17 cellular contexts compared by ENCODE assay signal in the genomic region with DNA sequence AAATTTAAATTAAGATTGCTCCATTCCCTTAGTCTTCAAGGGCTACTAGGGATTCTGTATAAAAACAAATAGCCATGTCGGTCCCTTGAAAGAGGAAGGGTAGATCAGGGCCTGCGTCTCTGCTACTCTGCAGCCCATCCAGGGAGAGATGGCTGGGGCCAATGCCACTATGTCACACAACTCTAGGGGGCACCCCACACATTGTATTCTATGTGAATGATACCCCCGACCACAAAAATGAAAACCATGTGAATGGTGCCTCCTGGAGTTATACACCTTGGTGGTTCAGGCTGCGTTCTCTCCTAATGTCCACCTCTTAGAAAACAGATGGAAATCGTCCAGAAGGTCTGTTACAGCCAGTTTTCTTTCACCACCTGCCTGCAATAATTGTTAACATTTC. TPM values are rescaled to one million over a fixed set of nuclear protein-coding genes. Genes with fewer than 3 reads are reported as not detected.
A peak's percentile ranks its signal among the peaks of the same experiment; 100 is the strongest.
DNase-seq lines count a peak whose midpoint lies in the region; ATAC-seq and TF ChIP-seq lines count a peak whose summit lies in the region.
"Had no signal": no experiment of that assay in that cellular context is flagged by ENCODE, and none has a peak within 500 bp of the region (broad histone marks: within the 10 kb centered on the region; RNA-seq: fewer than 3 reads in every experiment).

No MANE protein-coding gene starts in this region.

- H3K27me3 Mint-ChIP-seq in Calu3 (ENCODE audit: unreplicated experiment), result no peaks in the 10 kb centered on the region
- H3K27me3 Mint-ChIP-seq: progenitor cell of endocrine pancreas had no signal

- CTCF ChIA-PET in OCI-LY7 (lab: Charles Lee; ENCODE audit: unreplicated experiment) (interaction anchor here (2.5 kb wide), 1 partner anchor 10 kb away, joined by 11 read pairs; no protein-coding TSS in a partner anchor), Calu3 (lab: Charles Lee) (interaction anchor here (1.9 kb wide), 1 partner anchor 32 kb away, joined by 7 read pairs; no protein-coding TSS in a partner anchor)

- H3K4me3 ChIP-seq in OCI-LY7 (ENCODE audit: low read depth, low read length, poor library complexity, severe bottlenecking), result no peak overlapping the region
- H3K4me3 ChIP-seq in epithelial cell of proximal tubule (ENCODE audit: low read depth, low read length), result no peak overlapping the region
- no peak overlapping the region for H3K4me3 ChIP-seq in body of pancreas
- H3K4me3 ChIP-seq: PC-9, transverse colon had no signal

- H4K20me1 ChIP-seq in OCI-LY7 (ENCODE audit: insufficient read depth, low read length), result no peaks in the 10 kb centered on the region

- 80 to 91% methylated on average over 5 of the region's 5 CpGs for WGBS in body of pancreas, 2 donors

- BruUV-seq in OCI-LY7 (replicated peaks; lab: Mats Ljungman, UMichigan) (no TSS peak), Calu3 (replicated peaks; lab: Mats Ljungman, UMichigan) (no TSS peak)

- no peaks in the 10 kb centered on the region for H3K9me2 ChIP-seq in OCI-LY7 (ENCODE audit: insufficient read depth, low read length)

- H3K27ac Mint-ChIP-seq in Calu3 (ENCODE audit: unreplicated experiment), result no peak overlapping the region
- H3K27ac Mint-ChIP-seq: progenitor cell of endocrine pancreas had no signal

- TF ChIP-seq POLR2A in body of pancreas (IDR thresholded peaks at IDR 0.05), result no peak

- ATAC-seq in left colon (no peak), body of pancreas (no peak)

- H3K36me3 ChIP-seq in OCI-LY7 (ENCODE audit: insufficient read depth, low read length) (no peaks in the 10 kb centered on the region), body of pancreas (replicated peaks in 1 of 2; ENCODE audit: insufficient read depth in 1 of 2, low read depth in 2 of 2) (no peaks in the 10 kb centered on the region)
- H3K36me3 ChIP-seq: transverse colon had no signal

- 0 out of 2 replicates have a peak, but pooled peaks have one; percentile 2 for TF ChIP-seq CTCF in GM12874 (IDR thresholded peaks at IDR 0.05; ENCODE audit: insufficient read depth, low read depth, low read length)
- peak; percentile 54; the same call in 1 of the 2 replicates for TF ChIP-seq CTCF in OCI-LY7 (conservative IDR thresholded peaks at IDR 0.05; ENCODE audit: low read length)
- peak; percentile 14 for TF ChIP-seq CTCF in epithelial cell of proximal tubule (conservative IDR thresholded peaks at IDR 0.05; ENCODE audit: low read depth, low read length)
- no peak for TF ChIP-seq CTCF in Calu3 (IDR thresholded peaks at IDR 0.05; ENCODE audit: unreplicated experiment)
- TF ChIP-seq CTCF in body of pancreas (IDR thresholded peaks at IDR 0.05), result no peak

- peaks cover 3% of the 10 kb centered on the region for H3K9me3 Mint-ChIP-seq in Calu3 (ENCODE audit: low read depth, unreplicated experiment)

- H3K27me3 ChIP-seq in body of pancreas, result no peaks in the 10 kb centered on the region
- H3K27me3 ChIP-seq: transverse colon had no signal

- no peak overlapping the region for H3K4me3 Mint-ChIP-seq in Calu3 (ENCODE audit: low read depth, unreplicated experiment)

- no peak for DNase-seq in OCI-LY7 (ENCODE audit: low spot score)
- no peak for DNase-seq in epithelial cell of proximal tubule (ENCODE audit: low read depth)
- no peak for DNase-seq in left colon
- no peak for DNase-seq in Calu3
- no peak for DNase-seq in body of pancreas
- DNase-seq: activated CD4-positive, alpha-beta T cell treated with anti-CD3 and anti-CD28 coated beads for 4 hours; activated CD8-positive, alpha-beta memory T cell treated with anti-CD3 and anti-CD28 coated beads, Interleukin-2, amount 50 U/mL, for 48 hours; activated naive CD4-positive, alpha-beta T cell; cortex of kidney; foreskin melanocyte; NCI-H510A treated with DMSO at 0.1 percent for 48 hours; PC-9; small intestine; transverse colon had no signal

- H3K79me2 ChIP-seq in OCI-LY7 (ENCODE audit: insufficient read depth, low read depth, low read length), result no peaks in the 10 kb centered on the region

- H3K36me3 Mint-ChIP-seq in Calu3 (ENCODE audit: insufficient read depth, unreplicated experiment), result peaks cover 11% of the 10 kb centered on the region

- peaks cover 42% of the 10 kb centered on the region for H3K4me1 Mint-ChIP-seq in Calu3 (ENCODE audit: low read depth, unreplicated experiment)

- H3K27ac ChIP-seq in OCI-LY7 (ENCODE audit: low read depth, low read length, poor library complexity, severe bottlenecking), result no peak overlapping the region
- peak overlapping the region; percentile 97 for H3K27ac ChIP-seq in temporal lobe (ENCODE audit: low read depth, low read length)
- H3K27ac ChIP-seq in body of pancreas, result no peak overlapping the region
- H3K27ac ChIP-seq: PC-9 had no signal

- POLR2A ChIA-PET in OCI-LY7 (lab: Charles Lee), result interaction anchor here (6.0 to 6.1 kb wide), 2 partner anchors 12 to 17 kb away, joined by 55 to 58 read pairs; partner anchors contain the start of gene PIK3C2B

- H3K4me1 ChIP-seq in OCI-LY7 (ENCODE audit: insufficient read depth, low read length, poor library complexity, severe bottlenecking), result peaks cover 44% of the 10 kb centered on the region
- H3K4me1 ChIP-seq in body of pancreas, result peaks cover 58% of the 10 kb centered on the region

- intact Hi-C loops in OCI-LY7 (cut with micrococcal nuclease; ENCODE audit: unreplicated experiment), result no loop called here
- intact Hi-C loops in left colon (cut with DNase I, micrococcal nuclease), result no loop called here
- intact Hi-C loops in Calu3 (cut with micrococcal nuclease; ENCODE audit: unreplicated experiment), result no loop called here
- intact Hi-C loops in body of pancreas (cut with DNase I), result no loop called here

- H3K9me3 ChIP-seq in OCI-LY7 (ENCODE audit: low read length) (no peaks in the 10 kb centered on the region), body of pancreas (no peaks in the 10 kb centered on the region)
- H3K9me3 ChIP-seq: transverse colon had no signal

- H3K4me2 ChIP-seq in OCI-LY7 (ENCODE audit: low read length), result no peak overlapping the region
- H3K4me2 ChIP-seq: PC-9 had no signal

- no peak overlapping the region for H2AFZ ChIP-seq in OCI-LY7 (ENCODE audit: low read length)
- H2AFZ ChIP-seq: PC-9 had no signal

RNA-seq across cellular contexts. Expression of gene PIK3C2B, which starts 18.0 kb away (rescaled TPM):
- total RNA-seq in OCI-LY7 (2014; rRNA removed; shearing (Covaris generic)), result 11.9 and 12.5 TPM in 2 replicates
- total RNA-seq in OCI-LY7 (2022) (36.3 and 43.9 TPM in 2 replicates), epithelial cell of proximal tubule (1.0 and 2.1 TPM in 2 replicates), temporal lobe (33.2 TPM), left colon (10 to 100 TPM; 78.5 to 82.0 TPM), Calu3 (2022) (24.4 and 33.9 TPM in 2 replicates), body of pancreas (10 to 100 TPM; 11.4 to 18.1 TPM)

RNA-seq across cellular contexts. Expression of gene MDM4, which starts 39.6 kb away (rescaled TPM):
- 102 and 120 TPM in 2 replicates for total RNA-seq in OCI-LY7 (2014; rRNA removed; shearing (Covaris generic))
- total RNA-seq in OCI-LY7 (2022), result 282 and 343 TPM in 2 replicates
- 6.1 and 11.2 TPM in 2 replicates for total RNA-seq in epithelial cell of proximal tubule
- total RNA-seq in temporal lobe, result 46.0 TPM
- total RNA-seq in left colon, result 10 to 100 TPM; 47.8 to 64.2 TPM
- 101 and 106 TPM in 2 replicates for total RNA-seq in Calu3 (2022)
- total RNA-seq in body of pancreas, result 100 to 1,000 TPM in 1 of 2 donors, 10 to 100 TPM in 1; 72.9 to 125 TPM

Comparison
In these comparisons a context has a peak if more than half of its experiments do, and no peak if none do; other contexts are left out.
1. CTCF ChIP-seq: peak in GM12874 (single experiment), OCI-LY7 (single experiment) and epithelial cell of proximal tubule (single experiment); none in Calu3 (single experiment) and body of pancreas (0 of 7).